In genomic region chr14:96965885-96966595, GRCh38 we compare ENCODE assay signal across 1 cellular context.
TF ChIP-seq lines count a peak whose summit lies in the region.

No MANE protein-coding gene starts in this region.

TF ChIP-seq in H1, 55 proteins besides CTCF, POLR2A, EP300 and RAD21:
- no peak for TF ChIP-seq KDM1A (IDR thresholded peaks at IDR 0.05; ENCODE audit: borderline replicate concordance, low read length)
- no peak for TF ChIP-seq TCF12 (IDR thresholded peaks at IDR 0.05; ENCODE audit: low read depth, low read length)
- no peak for TF ChIP-seq TAF7 (optimal IDR thresholded peaks at IDR 0.05; ENCODE audit: borderline replicate concordance, low read depth, low read length)
- no peak for TF ChIP-seq CTBP2 (IDR thresholded peaks at IDR 0.05; ENCODE audit: borderline replicate concordance, insufficient read depth, insufficient read length, low read length)
- no peak for TF ChIP-seq PHF8 (conservative IDR thresholded peaks at IDR 0.05; ENCODE audit: low read depth, low read length)
- no peak for TF ChIP-seq CBX5 (IDR thresholded peaks at IDR 0.05; ENCODE audit: low read depth, low read length)
- TF ChIP-seq POU5F1 (IDR thresholded peaks at IDR 0.05; ENCODE audit: low read depth, low read length), result no peak
- TF ChIP-seq SIN3A (conservative IDR thresholded peaks at IDR 0.05 in 1 of 2, IDR thresholded peaks at IDR 0.05 in 1 of 2; ENCODE audit: low read depth in 1 of 2, low read length in 2 of 2), result no peak
- no peak for TF ChIP-seq EGR1 (IDR thresholded peaks at IDR 0.05; ENCODE audit: borderline replicate concordance, low read depth, low read length)
- no peak for TF ChIP-seq MAX (IDR thresholded peaks at IDR 0.05)
- TF ChIP-seq SIRT6 (IDR thresholded peaks at IDR 0.05; ENCODE audit: low read length), result no peak
- no peak for TF ChIP-seq EZH2 (IDR thresholded peaks at IDR 0.05; ENCODE audit: low read depth, low read length, severe bottlenecking)
- no peak for TF ChIP-seq ATF2 (IDR thresholded peaks at IDR 0.05; ENCODE audit: low read length)
- TF ChIP-seq SP4 (IDR thresholded peaks at IDR 0.05; ENCODE audit: low read length), result no peak
- TF ChIP-seq SRF (IDR thresholded peaks at IDR 0.05; ENCODE audit: low read depth, low read length), result no peak
- no peak for TF ChIP-seq TBP (IDR thresholded peaks at IDR 0.05; ENCODE audit: low read depth, low read length)
